Comparison of ENCODE assay signal across 8 cellular contexts in the genomic region with DNA sequence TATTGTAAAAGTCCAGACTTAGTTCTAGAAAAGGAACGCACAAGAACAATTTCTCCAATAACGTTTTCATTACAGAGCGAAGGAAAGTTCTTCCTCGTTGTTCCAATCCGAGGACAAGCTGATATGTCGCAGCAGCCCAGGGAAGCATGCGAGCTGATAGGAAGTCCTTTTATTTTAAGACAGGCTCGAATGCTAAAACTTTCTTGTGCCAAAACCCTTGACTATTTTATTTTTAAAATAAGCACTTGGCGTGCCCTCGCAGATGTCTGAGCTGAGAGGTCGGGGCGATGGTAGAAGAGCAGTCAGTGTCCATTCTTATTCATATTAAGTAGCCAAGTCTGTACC. TPM values are rescaled to one million over a fixed set of nuclear protein-coding genes. Genes with fewer than 3 reads are reported as not detected.
DNase-seq lines count a peak whose midpoint lies in the region; ATAC-seq and TF ChIP-seq lines count a peak whose summit lies in the region.

No MANE protein-coding gene starts in this region.

- ATAC-seq in HCT116 (no peak), GM19023 (IDR thresholded peaks at IDR 0.05; ENCODE audit: unreplicated experiment) (no peak)

- peak overlapping the region; percentile 52 for H3K4me3 Mint-ChIP-seq in activated CD4-positive, alpha-beta memory T cell treated with anti-CD3 and anti-CD28 coated beads for 36 hours

- H3K9me2 ChIP-seq in HCT116 (ENCODE audit: insufficient read depth) = no peaks in the 10 kb centered on the region

- peaks cover 45% of the 10 kb centered on the region for H3K27me3 Mint-ChIP-seq in activated CD4-positive, alpha-beta memory T cell treated with anti-CD3 and anti-CD28 coated beads for 36 hours

- H3K36me3 Mint-ChIP-seq in activated CD4-positive, alpha-beta memory T cell treated with anti-CD3 and anti-CD28 coated beads for 36 hours = no peaks in the 10 kb centered on the region

- no peak for TF ChIP-seq CTCF in HCT116 (IDR thresholded peaks at IDR 0.05 in 2 of 3, conservative IDR thresholded peaks at IDR 0.05 in 1 of 3; ENCODE audit: borderline replicate concordance in 1 of 3, insufficient read depth in 1 of 3, low read depth in 2 of 3, low read length in 2 of 3)
- no peak for TF ChIP-seq CTCF in left ventricle myocardium inferior (IDR thresholded peaks at IDR 0.05; ENCODE audit: borderline replicate concordance)

- no peaks in the 10 kb centered on the region for H3K36me3 ChIP-seq in HCT116 (ENCODE audit: control insufficient read depth in 1 of 2, insufficient read depth in 2 of 2, low read length in 2 of 2)
- no peaks in the 10 kb centered on the region for H3K36me3 ChIP-seq in left ventricle myocardium inferior

- no peak for TF ChIP-seq POLR2A in HCT116 (IDR thresholded peaks at IDR 0.05; ENCODE audit: borderline replicate concordance, extremely low read depth, insufficient read depth, insufficient read length)

- no peaks in the 10 kb centered on the region for H3K79me2 ChIP-seq in HCT116 (ENCODE audit: insufficient read depth, low read length)

- intact Hi-C loops in HCT116 (cut with micrococcal nuclease) = no loop called here
- intact Hi-C loops in activated CD4-positive, alpha-beta memory T cell treated with anti-CD3 and anti-CD28 coated beads for 36 hours (cut with micrococcal nuclease) = no loop called here
- intact Hi-C loops in left ventricle myocardium inferior (cut with micrococcal nuclease) = no loop called here

- H3K4me1 ChIP-seq in HCT116 (ENCODE audit: control insufficient read depth in 1 of 2, insufficient read depth in 2 of 2, low read length in 2 of 2) (peaks cover 0 to 18% of the 10 kb centered on the region in 2 experiments; a peak in 2 of 4 replicates), left ventricle myocardium inferior (peaks cover 58% of the 10 kb centered on the region)

- peaks cover 9% of the 10 kb centered on the region; the same call in 1 of the 2 replicates for H3K27me3 ChIP-seq in HCT116 (ENCODE audit: insufficient read depth, low read length)
- H3K27me3 ChIP-seq in left ventricle myocardium inferior (ENCODE audit: low read depth) = no peaks in the 10 kb centered on the region

- H3K4me3 ChIP-seq in HCT116 (replicated peaks in 1 of 2; ENCODE audit: low read depth in 1 of 2, low read length in 2 of 2) (peak overlapping the region; percentile 13 to 66), left ventricle myocardium inferior (peak overlapping the region; percentile 92), skeletal muscle cell (ENCODE audit: low read depth, low read length) (peak overlapping the region; percentile 63)

- peak overlapping the region; percentile 77 for H2AFZ ChIP-seq in HCT116 (ENCODE audit: low read depth, low read length, poor library complexity, severe bottlenecking)

- POLR2A ChIA-PET in HCT116 (lab: Charles Lee) = interaction anchor here (1.0 kb wide), 1 partner anchor 18 kb away, joined by 4 read pairs; no protein-coding TSS in a partner anchor
- POLR2A ChIA-PET in activated CD4-positive, alpha-beta memory T cell treated with anti-CD3 and anti-CD28 coated beads for 36 hours (lab: Charles Lee) = no interaction called here

- peak overlapping the region; percentile 90 for H3K4me2 ChIP-seq in HCT116 (ENCODE audit: low read length)

- CTCF ChIA-PET in HCT116 (lab: Charles Lee) = no interaction called here
- CTCF ChIA-PET in activated CD4-positive, alpha-beta memory T cell treated with anti-CD3 and anti-CD28 coated beads for 36 hours (lab: Charles Lee) = no interaction called here

- TF ChIP-seq RAD21 in HCT116 (IDR thresholded peaks at IDR 0.05; ENCODE audit: low read depth) = no peak

- DNase-seq in HCT116 (ENCODE audit: low read depth, low spot score) = no peak
- DNase-seq in activated CD4-positive, alpha-beta memory T cell treated with anti-CD3 and anti-CD28 coated beads for 36 hours = no peak
- DNase-seq in left ventricle myocardium inferior = peak; percentile 29
- DNase-seq in skeletal muscle cell (ENCODE audit: low read depth) = no peak
- no peak for DNase-seq in NCI-H526 (lab: John Stamatoyannopoulos, UW)
- DNase-seq in NCI-H2171 treated with DMSO at 0.1 percent for 48 hours (lab: John Stamatoyannopoulos, UW) = no peak
- no peak for DNase-seq in NCI-H2081 (lab: John Stamatoyannopoulos, UW)

- H3K27ac ChIP-seq in HCT116 (ENCODE audit: low read depth, low read length) (no peak overlapping the region), left ventricle myocardium inferior (replicated peaks) (peak overlapping the region; percentile 94)

- RAD21 ChIA-PET in HCT116 (lab: Charles Lee; ENCODE audit: low non-redundant PET in 1 of 2, low total read pairs in 2 of 2, uncharacterized antibody in 2 of 2, unreplicated experiment in 2 of 2) = no interaction called here

- H4K20me1 ChIP-seq in HCT116 (ENCODE audit: insufficient read depth) = no peaks in the 10 kb centered on the region

- BruUV-seq in HCT116 (replicated peaks; lab: Mats Ljungman, UMichigan) = no TSS peak

- H3K27ac Mint-ChIP-seq in activated CD4-positive, alpha-beta memory T cell treated with anti-CD3 and anti-CD28 coated beads for 36 hours = no peak overlapping the region

- H3K9ac ChIP-seq in HCT116 (ENCODE audit: low read length) = no peak overlapping the region

- H3K9me3 ChIP-seq in HCT116 (ENCODE audit: control insufficient read depth in 1 of 2, insufficient read depth in 1 of 2, low read depth in 1 of 2, low read length in 2 of 2) = no peaks in the 10 kb centered on the region
- no peaks in the 10 kb centered on the region for H3K9me3 ChIP-seq in left ventricle myocardium inferior (replicated peaks)

- no peaks in the 10 kb centered on the region for H3K4me1 Mint-ChIP-seq in activated CD4-positive, alpha-beta memory T cell treated with anti-CD3 and anti-CD28 coated beads for 36 hours (ENCODE audit: low read depth)

- no peaks in the 10 kb centered on the region for H3K9me3 Mint-ChIP-seq in activated CD4-positive, alpha-beta memory T cell treated with anti-CD3 and anti-CD28 coated beads for 36 hours

TF ChIP-seq in HCT116, 20 proteins besides CTCF, POLR2A, EP300 and RAD21:
- TF ChIP-seq SIN3A (IDR thresholded peaks at IDR 0.05; ENCODE audit: low read depth) (no peak), POLR2AphosphoS5 (IDR thresholded peaks at IDR 0.05; ENCODE audit: low read depth, low read length) (no peak), ZNF274 (IDR thresholded peaks at IDR 0.05; ENCODE audit: low read depth, low read length) (no peak), TCF7L2 (IDR thresholded peaks at IDR 0.05; ENCODE audit: borderline replicate concordance, extremely low read depth, insufficient read depth, insufficient read length) (no peak), SP1 (IDR thresholded peaks at IDR 0.05; ENCODE audit: low read depth) (no peak), YY1 (IDR thresholded peaks at IDR 0.05; ENCODE audit: extremely low read depth, insufficient replicate concordance, low read depth, low read length) (no peak), CEBPB (IDR thresholded peaks at IDR 0.05; ENCODE audit: low read depth) (no peak), SRF (IDR thresholded peaks at IDR 0.05; ENCODE audit: low read depth) (no peak), EGR1 (IDR thresholded peaks at IDR 0.05; ENCODE audit: low read depth) (no peak), ELF1 (IDR thresholded peaks at IDR 0.05; ENCODE audit: borderline replicate concordance, low read depth) (no peak), FOSL1 (IDR thresholded peaks at IDR 0.05; ENCODE audit: low read depth) (no peak), MAX (IDR thresholded peaks at IDR 0.05) (no peak), CBX3 (IDR thresholded peaks at IDR 0.05; ENCODE audit: low read depth) (no peak), ZBTB33 (IDR thresholded peaks at IDR 0.05; ENCODE audit: extremely low read depth, insufficient replicate concordance, low read length) (no peak), EZH2phosphoT487 (IDR thresholded peaks at IDR 0.05; ENCODE audit: borderline replicate concordance) (no peak)
- TF ChIP-seq, protein P1, sequence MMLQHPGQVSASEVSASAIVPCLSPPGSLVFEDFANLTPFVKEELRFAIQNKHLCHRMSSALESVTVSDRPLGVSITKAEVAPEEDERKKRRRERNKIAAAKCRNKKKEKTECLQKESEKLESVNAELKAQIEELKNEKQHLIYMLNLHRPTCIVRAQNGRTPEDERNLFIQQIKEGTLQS (IDR thresholded peaks at IDR 0.05) = no peak
TF ChIP-seq in HCT116: peak in this region for 0.

RNA-seq across cellular contexts. Expression of gene MITF, which starts 0.4 kb away (rescaled TPM):
- 1.9 TPM for total RNA-seq in HCT116 (2021; ENCODE audit: unreplicated experiment)
- 0.66 and 0.70 TPM in 2 replicates for polyA plus RNA-seq in HCT116 (2012)
- not detected for total RNA-seq in activated CD4-positive, alpha-beta memory T cell treated with anti-CD3 and anti-CD28 coated beads for 36 hours
- total RNA-seq in left ventricle myocardium inferior = 81.9 TPM

Comparison
In these comparisons a context has a peak if more than half of its experiments do, and no peak if none do; other contexts are left out.
1. H3K4me3 ChIP-seq: peak in every context shown above with its lines; median percentile 92 in left ventricle myocardium inferior; 63 in skeletal muscle cell; 40 in HCT116.
2. RNA of gene MITF, which starts 0.4 kb away (total RNA-seq): 81.9 TPM in left ventricle myocardium inferior (single experiment); 1.9 TPM in HCT116 (single experiment) and not detected in activated CD4-positive, alpha-beta memory T cell treated with anti-CD3 and anti-CD28 coated beads for 36 hours; every median in the first group is over 10 times any median in the second.